9 cellular contexts compared by ENCODE assay signal in genomic region chr20:2387180-2387577, GRCh38. TPM values are rescaled to one million over a fixed set of nuclear protein-coding genes. Genes with fewer than 3 reads are reported as not detected.
DNase-seq lines count a peak whose midpoint lies in the region; ATAC-seq, FAIRE-seq and TF ChIP-seq lines count a peak whose summit lies in the region.
"Had no signal": no experiment of that assay in that cellular context is flagged by ENCODE, and none has a peak within 500 bp of the region (broad histone marks: within the 10 kb centered on the region; RNA-seq: fewer than 3 reads in every experiment).

No MANE protein-coding gene starts in this region.

- H3K27ac ChIP-seq in A673 (ENCODE audit: low read depth, low read length, poor library complexity, severe bottlenecking) (no peak overlapping the region), kidney (ENCODE audit: low read depth in 2 of 2, low read length in 2 of 2) (no peak overlapping the region)

- H3K4me3 ChIP-seq in A673 (ENCODE audit: low read depth, low read length, poor library complexity, severe bottlenecking), result no peak overlapping the region
- no peak overlapping the region for H3K4me3 ChIP-seq in kidney (ENCODE audit: low read length in 2 of 2)
- H3K4me3 ChIP-seq: lung had no signal

- DNase-seq in A673 (ENCODE audit: low spot score) (peak; percentile 54), GM13976 (ENCODE audit: low spot score) (peak; percentile 72), NCI-H526 (lab: John Stamatoyannopoulos, UW) (peak; percentile 27 to 63), kidney (no peak), urothelium cell line (ENCODE audit: low spot score) (peak; percentile 59), Ammon's horn (ENCODE audit: low spot score) (no peak)
- DNase-seq in activated T-cell treated with anti-CD3 and anti-CD28 coated beads, Interleukin-2, amount 50 U/mL, for 48 hours, result peak; percentile 83

- BruUV-seq in A673 (replicated peaks; lab: Mats Ljungman, UMichigan), result no TSS peak

- H3K27me3 ChIP-seq in A673 (replicated peaks; ENCODE audit: insufficient read depth, low read depth, low read length, poor library complexity), result no peaks in the 10 kb centered on the region

- CTCF ChIA-PET in A673 (lab: Charles Lee), result interaction anchor here (0.5 to 1.1 kb wide), 4 partner anchors 65 to 211 kb away, joined by 3 to 7 read pairs (median 4); no protein-coding TSS in a partner anchor

- no peak overlapping the region for H3K9ac ChIP-seq in kidney (ENCODE audit: low read length in 2 of 2)

- no peaks in the 10 kb centered on the region for H3K4me1 ChIP-seq in A673 (ENCODE audit: insufficient read depth, low read length, poor library complexity, severe bottlenecking)
- no peaks in the 10 kb centered on the region for H3K4me1 ChIP-seq in kidney (ENCODE audit: control insufficient read depth in 1 of 2, insufficient read depth in 1 of 2, low read depth in 1 of 2, low read length in 2 of 2)

- no peak for ATAC-seq in HG03135 (IDR thresholded peaks at IDR 0.05; ENCODE audit: unreplicated experiment)

- in situ Hi-C loops in GM13976 (cut with MboI; ENCODE audit: low sequenced_read_pairs, unreplicated experiment), result no loop called here

- TF ChIP-seq CTCF in A673 (conservative IDR thresholded peaks at IDR 0.05; ENCODE audit: low read depth, low read length), result peak; percentile 69
- TF ChIP-seq CTCF in GM13976 (IDR thresholded peaks at IDR 0.05; ENCODE audit: borderline replicate concordance, control extremely low read depth, extremely low read depth, insufficient read depth, missing control alignments), result peak; percentile 49
- peak; percentile 3 for TF ChIP-seq CTCF in kidney (IDR thresholded peaks at IDR 0.05; ENCODE audit: borderline replicate concordance, extremely low read depth, insufficient read depth)

- H3K36me3 ChIP-seq in A673 (ENCODE audit: insufficient read depth, low read length, poor library complexity, severe bottlenecking) (no peaks in the 10 kb centered on the region), kidney (ENCODE audit: control insufficient read depth in 1 of 2, insufficient read depth in 2 of 2, low read length in 2 of 2) (no peaks in the 10 kb centered on the region)

- FAIRE-seq in kidney (lab: Jason Lieb, UNC), result no peak
- no peak for FAIRE-seq in urothelium cell line (lab: Jason Lieb, UNC)

- H3K9me3 ChIP-seq in A673 (ENCODE audit: low read depth, low read length, poor library complexity, severe bottlenecking), result peaks cover 3% of the 10 kb centered on the region
- H3K9me3 ChIP-seq in kidney (ENCODE audit: control insufficient read depth in 1 of 2, low read length in 2 of 2), result peaks cover 0 to 12% of the 10 kb centered on the region in 2 donors

- POLR2A ChIA-PET in A673 (lab: Charles Lee; ENCODE audit: low non-redundant PET), result no interaction called here

- intact Hi-C loops in A673 (cut with micrococcal nuclease; ENCODE audit: unreplicated experiment), result no loop called here
- intact Hi-C loops in kidney (cut with DNase I), result no loop called here

RNA-seq across cellular contexts. Expression of gene TGM6, which starts 6.5 kb away (rescaled TPM):
- total RNA-seq in A673 (2021) (not detected in 2 replicates), kidney (not detected)
- not detected for polyA plus RNA-seq in kidney (ENCODE audit: insufficient read depth, low read depth, low replicate concordance)
- total RNA-seq: lung had no signal
- polyA plus RNA-seq: lung had no signal

Comparison
In these comparisons a context has a peak if more than half of its experiments do, and no peak if none do; other contexts are left out.
1. DNase-seq: peak in A673 (single experiment), GM13976 (single experiment), NCI-H526 (2 of 2), activated T-cell treated with anti-CD3 and anti-CD28 coated beads, Interleukin-2, amount 50 U/mL, for 48 hours (2 of 2) and urothelium cell line (single experiment); none in kidney (single experiment) and Ammon's horn (single experiment).
2. CTCF ChIP-seq: peak in every context shown above with its lines; median percentile 69 in A673; 49 in GM13976; 3 in kidney.